In the genomic region with DNA sequence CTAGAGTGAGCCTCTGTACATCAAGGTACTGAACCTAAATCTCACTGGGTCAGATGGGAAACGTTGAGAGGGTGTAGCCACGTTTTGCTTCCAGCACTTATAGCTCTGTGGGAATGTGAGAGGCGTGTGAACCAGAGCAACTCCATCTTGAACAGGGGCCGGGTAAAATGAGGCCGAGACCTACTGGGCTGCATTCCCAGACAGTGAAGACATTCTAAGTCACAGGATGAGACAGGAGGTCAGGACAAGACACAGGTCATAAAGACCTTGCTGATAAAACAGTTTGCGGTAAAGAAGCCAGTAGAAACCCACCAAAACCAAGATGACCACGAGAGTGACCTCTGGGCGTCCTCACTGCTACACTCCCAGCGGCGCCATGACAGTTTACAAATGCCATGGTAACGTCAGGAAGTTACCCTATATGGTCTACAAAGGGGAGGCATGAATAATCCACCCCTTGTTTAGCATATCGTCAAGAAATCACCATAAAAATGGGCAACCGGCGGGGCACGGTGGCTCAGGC, we compare ENCODE assay signal across 2 cellular contexts.
TF ChIP-seq lines count a peak whose summit lies in the region.

No MANE protein-coding gene starts in this region.

TF ChIP-seq in IMR-90, 13 proteins besides CTCF, POLR2A, EP300 and RAD21:
- TF ChIP-seq, protein P1, sequence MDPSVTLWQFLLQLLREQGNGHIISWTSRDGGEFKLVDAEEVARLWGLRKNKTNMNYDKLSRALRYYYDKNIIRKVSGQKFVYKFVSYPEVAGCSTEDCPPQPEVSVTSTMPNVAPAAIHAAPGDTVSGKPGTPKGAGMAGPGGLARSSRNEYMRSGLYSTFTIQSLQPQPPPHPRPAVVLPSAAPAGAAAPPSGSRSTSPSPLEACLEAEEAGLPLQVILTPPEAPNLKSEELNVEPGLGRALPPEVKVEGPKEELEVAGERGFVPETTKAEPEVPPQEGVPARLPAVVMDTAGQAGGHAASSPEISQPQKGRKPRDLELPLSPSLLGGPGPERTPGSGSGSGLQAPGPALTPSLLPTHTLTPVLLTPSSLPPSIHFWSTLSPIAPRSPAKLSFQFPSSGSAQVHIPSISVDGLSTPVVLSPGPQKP (IDR thresholded peaks at IDR 0.05; ENCODE audit: borderline replicate concordance, low read depth, low read length): no peak
- TF ChIP-seq CEBPB (IDR thresholded peaks at IDR 0.05; ENCODE audit: low read depth, low read length): no peak
- TF ChIP-seq RFX5 (IDR thresholded peaks at IDR 0.05; ENCODE audit: low read depth, low read length): no peak
- TF ChIP-seq, protein P2, sequence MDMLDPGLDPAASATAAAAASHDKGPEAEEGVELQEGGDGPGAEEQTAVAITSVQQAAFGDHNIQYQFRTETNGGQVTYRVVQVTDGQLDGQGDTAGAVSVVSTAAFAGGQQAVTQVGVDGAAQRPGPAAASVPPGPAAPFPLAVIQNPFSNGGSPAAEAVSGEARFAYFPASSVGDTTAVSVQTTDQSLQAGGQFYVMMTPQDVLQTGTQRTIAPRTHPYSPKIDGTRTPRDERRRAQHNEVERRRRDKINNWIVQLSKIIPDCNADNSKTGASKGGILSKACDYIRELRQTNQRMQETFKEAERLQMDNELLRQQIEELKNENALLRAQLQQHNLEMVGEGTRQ (IDR thresholded peaks at IDR 0.05; ENCODE audit: low read depth, low read length): no peak
- no peak for TF ChIP-seq MAFK (IDR thresholded peaks at IDR 0.05; ENCODE audit: low read depth, low read length)
- TF ChIP-seq NFE2L2 (IDR thresholded peaks at IDR 0.05; ENCODE audit: low read depth, low read length): no peak
- TF ChIP-seq BHLHE40 (IDR thresholded peaks at IDR 0.05; ENCODE audit: low read depth, low read length): no peak
- no peak for TF ChIP-seq MXI1 (IDR thresholded peaks at IDR 0.05; ENCODE audit: borderline replicate concordance, low read depth, low read length)
- no peak for TF ChIP-seq RCOR1 (IDR thresholded peaks at IDR 0.05; ENCODE audit: insufficient replicate concordance, low read length)
- no peak for TF ChIP-seq MAZ (IDR thresholded peaks at IDR 0.05; ENCODE audit: borderline replicate concordance, low read depth, low read length)

TF ChIP-seq in SK-N-SH, 30 proteins besides CTCF, POLR2A, EP300 and RAD21 (continued from another document):
- no peak for TF ChIP-seq SIN3A (IDR thresholded peaks at IDR 0.05; ENCODE audit: borderline replicate concordance, low read depth, low read length)
- TF ChIP-seq, protein P3, sequence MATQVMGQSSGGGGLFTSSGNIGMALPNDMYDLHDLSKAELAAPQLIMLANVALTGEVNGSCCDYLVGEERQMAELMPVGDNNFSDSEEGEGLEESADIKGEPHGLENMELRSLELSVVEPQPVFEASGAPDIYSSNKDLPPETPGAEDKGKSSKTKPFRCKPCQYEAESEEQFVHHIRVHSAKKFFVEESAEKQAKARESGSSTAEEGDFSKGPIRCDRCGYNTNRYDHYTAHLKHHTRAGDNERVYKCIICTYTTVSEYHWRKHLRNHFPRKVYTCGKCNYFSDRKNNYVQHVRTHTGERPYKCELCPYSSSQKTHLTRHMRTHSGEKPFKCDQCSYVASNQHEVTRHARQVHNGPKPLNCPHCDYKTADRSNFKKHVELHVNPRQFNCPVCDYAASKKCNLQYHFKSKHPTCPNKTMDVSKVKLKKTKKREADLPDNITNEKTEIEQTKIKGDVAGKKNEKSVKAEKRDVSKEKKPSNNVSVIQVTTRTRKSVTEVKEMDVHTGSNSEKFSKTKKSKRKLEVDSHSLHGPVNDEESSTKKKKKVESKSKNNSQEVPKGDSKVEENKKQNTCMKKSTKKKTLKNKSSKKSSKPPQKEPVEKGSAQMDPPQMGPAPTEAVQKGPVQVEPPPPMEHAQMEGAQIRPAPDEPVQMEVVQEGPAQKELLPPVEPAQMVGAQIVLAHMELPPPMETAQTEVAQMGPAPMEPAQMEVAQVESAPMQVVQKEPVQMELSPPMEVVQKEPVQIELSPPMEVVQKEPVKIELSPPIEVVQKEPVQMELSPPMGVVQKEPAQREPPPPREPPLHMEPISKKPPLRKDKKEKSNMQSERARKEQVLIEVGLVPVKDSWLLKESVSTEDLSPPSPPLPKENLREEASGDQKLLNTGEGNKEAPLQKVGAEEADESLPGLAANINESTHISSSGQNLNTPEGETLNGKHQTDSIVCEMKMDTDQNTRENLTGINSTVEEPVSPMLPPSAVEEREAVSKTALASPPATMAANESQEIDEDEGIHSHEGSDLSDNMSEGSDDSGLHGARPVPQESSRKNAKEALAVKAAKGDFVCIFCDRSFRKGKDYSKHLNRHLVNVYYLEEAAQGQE (IDR thresholded peaks at IDR 0.05; ENCODE audit: low read depth, low read length): no peak
- no peak for TF ChIP-seq TCF12 (IDR thresholded peaks at IDR 0.05)
